In genomic region chr19:53867225-53868090, GRCh38 we compare ENCODE assay signal across 8 cellular contexts. TPM values are rescaled to one million over a fixed set of nuclear protein-coding genes. Genes with fewer than 3 reads are reported as not detected.
A peak's percentile ranks its signal among the peaks of the same experiment; 100 is the strongest.
DNase-seq lines count a peak whose midpoint lies in the region; ATAC-seq and TF ChIP-seq lines count a peak whose summit lies in the region.

Gene MYADM, plus strand, starts transcription at chr19:53867883. Its CDS starts 5,647 bp downstream, at chr19:53873530.

- H3K36me3 ChIP-seq in heart left ventricle (peaks cover 0 to 22% (median 10%) of the 10 kb centered on the region in 9 donors), parathyroid adenoma (ENCODE audit: control insufficient read depth, insufficient read depth, low read length) (no peaks in the 10 kb centered on the region), thyroid gland (no peaks in the 10 kb centered on the region)

- H3K4me3 ChIP-seq in heart left ventricle (peak within 1 kb of the TSS; percentile 67 to 96 (median 90)), parathyroid adenoma (ENCODE audit: low read depth, low read length) (peak within 1 kb of the TSS; percentile 90), thyroid gland (replicated peaks in 1 of 3) (peak within 1 kb of the TSS; percentile 22 to 96 (median 60))

- intact Hi-C loops in heart left ventricle (cut with DNase I) (loop anchor here in 2 of 10 donors (5.0 kb wide), 2 partner anchors 235 to 325 kb away; partner anchors contain the start of genes NDUFA3 (in 1 of the 2), OSCAR (in 1 of the 2) and TSEN34 (in 1 of the 2)), thyroid gland (cut with DNase I) (no loop called here)

- H3K27me3 Mint-ChIP-seq in T-helper 17 cell, result no peaks in the 10 kb centered on the region

- H3K9me3 ChIP-seq in T-helper 17 cell (ENCODE audit: control insufficient read depth, low read length, poor library complexity, severe bottlenecking) (no peaks in the 10 kb centered on the region), heart left ventricle (no peaks in the 10 kb centered on the region), parathyroid adenoma (ENCODE audit: control insufficient read depth, low read length) (no peaks in the 10 kb centered on the region), thyroid gland (no peaks in the 10 kb centered on the region)

- H3K4me1 ChIP-seq in heart left ventricle, result peaks cover 3 to 47% (median 24%) of the 10 kb centered on the region in 12 donors
- H3K4me1 ChIP-seq in parathyroid adenoma, result peaks cover 8% of the 10 kb centered on the region
- peaks cover 11 to 26% of the 10 kb centered on the region in 2 donors for H3K4me1 ChIP-seq in thyroid gland

- 1 to 7% (median 1%) methylated on average over 13 to 37 of the region's 37 CpGs for WGBS in heart left ventricle, 4 donors
- 0 to 2% methylated on average over 15 to 16 of the region's 37 CpGs for WGBS in thyroid gland, 2 donors

- H3K4me1 Mint-ChIP-seq in T-helper 17 cell, result peaks cover 27% of the 10 kb centered on the region

- H3K4me2 ChIP-seq in parathyroid adenoma (ENCODE audit: low read length), result peak within 1 kb of the TSS; percentile 99

- DNase-seq in DMS79 (lab: John Stamatoyannopoulos, UW), result peak; percentile 99
- DNase-seq in T-helper 17 cell, result peak; percentile 98 to 100 (median 100)
- DNase-seq in amniotic epithelial cell (ENCODE audit: low read depth), result peak; percentile 95
- peak; percentile 99 for DNase-seq in heart left ventricle
- DNase-seq in thyroid gland, result peak; percentile 97 to 98

- peak within 1 kb of the TSS; percentile 84 for H2AFZ ChIP-seq in parathyroid adenoma

- H3K27ac Mint-ChIP-seq in T-helper 17 cell, result peak within 1 kb of the TSS; percentile 100

- peak within 1 kb of the TSS; percentile 99 for H3K9ac ChIP-seq in parathyroid adenoma

- ATAC-seq in GM21619 (IDR thresholded peaks at IDR 0.05; ENCODE audit: unreplicated experiment), result peak; percentile 56
- peak; percentile 77 for ATAC-seq in T-helper 17 cell
- ATAC-seq in heart left ventricle, result peak; percentile 83 to 92 (median 88)

- TF ChIP-seq EP300 in Ishikawa (IDR thresholded peaks at IDR 0.05; ENCODE audit: borderline replicate concordance), result 0 out of 2 replicates have a peak, but pooled peaks have one; percentile 4

- peaks cover 6% of the 10 kb centered on the region for H3K36me3 Mint-ChIP-seq in T-helper 17 cell (ENCODE audit: low read depth)

- TF ChIP-seq CTCF in heart left ventricle (IDR thresholded peaks at IDR 0.05) (no peak), parathyroid adenoma (IDR thresholded peaks at IDR 0.05) (no peak), thyroid gland (IDR thresholded peaks at IDR 0.05) (no peak)

- peak within 1 kb of the TSS; percentile 85 to 99 (median 94) for H3K27ac ChIP-seq in heart left ventricle
- peak within 1 kb of the TSS; percentile 99 for H3K27ac ChIP-seq in parathyroid adenoma
- peak within 1 kb of the TSS; percentile 78 to 97 (median 84) for H3K27ac ChIP-seq in thyroid gland

- TF ChIP-seq RAD21 in Ishikawa (IDR thresholded peaks at IDR 0.05; ENCODE audit: low read depth), result no peak

- H3K4me3 Mint-ChIP-seq in T-helper 17 cell, result peak within 1 kb of the TSS; percentile 89

- peak; percentile 51 to 77 for TF ChIP-seq POLR2A in heart left ventricle (IDR thresholded peaks at IDR 0.05)
- peak; percentile 71 for TF ChIP-seq POLR2A in thyroid gland (IDR thresholded peaks at IDR 0.05)

- no peaks in the 10 kb centered on the region for H3K27me3 ChIP-seq in heart left ventricle
- no peaks in the 10 kb centered on the region for H3K27me3 ChIP-seq in parathyroid adenoma (ENCODE audit: control insufficient read depth, insufficient read depth, low read length)
- no peaks in the 10 kb centered on the region for H3K27me3 ChIP-seq in thyroid gland

- H3K79me2 ChIP-seq in parathyroid adenoma, result no peaks in the 10 kb centered on the region

TF ChIP-seq in Ishikawa, 13 proteins besides CTCF, POLR2A, EP300 and RAD21:
- TF ChIP-seq TAF1 (IDR thresholded peaks at IDR 0.05; ENCODE audit: low read depth) (no peak), TCF12 (IDR thresholded peaks at IDR 0.05; ENCODE audit: low read depth) (no peak), ZBTB7A (IDR thresholded peaks at IDR 0.05; ENCODE audit: low read depth) (no peak), CEBPB (IDR thresholded peaks at IDR 0.05) (no peak), MAX (IDR thresholded peaks at IDR 0.05) (peak; percentile 53), TEAD4 (IDR thresholded peaks at IDR 0.05) (no peak), USF1 (IDR thresholded peaks at IDR 0.05) (no peak), FOXM1 (IDR thresholded peaks at IDR 0.05; ENCODE audit: borderline replicate concordance, low read depth) (no peak)

RNA-seq across cellular contexts. Expression of gene MYADM, which starts in this region (rescaled TPM):
- total RNA-seq in T-helper 17 cell (100 to 1,000 TPM; 392 to 670 TPM), heart left ventricle (100 to 1,000 TPM in 8 of 9 donors, 10 to 100 TPM in 1; 99.0 to 201 (median 166) TPM), thyroid gland (10 to 100 TPM; 16.4 to 37.8 (median 21.8) TPM)
- polyA plus RNA-seq in heart left ventricle, result 100 to 1,000 TPM in 1 of 2 donors, 10 to 100 TPM in 1; 75.9 to 158 TPM

Comparison
In these comparisons a context has a peak if more than half of its experiments do, and no peak if none do; other contexts are left out.
1. Peak in every context shown above with its lines: DNase-seq, ATAC-seq, H3K4me3 ChIP-seq and H3K27ac ChIP-seq.